In the genomic region with DNA sequence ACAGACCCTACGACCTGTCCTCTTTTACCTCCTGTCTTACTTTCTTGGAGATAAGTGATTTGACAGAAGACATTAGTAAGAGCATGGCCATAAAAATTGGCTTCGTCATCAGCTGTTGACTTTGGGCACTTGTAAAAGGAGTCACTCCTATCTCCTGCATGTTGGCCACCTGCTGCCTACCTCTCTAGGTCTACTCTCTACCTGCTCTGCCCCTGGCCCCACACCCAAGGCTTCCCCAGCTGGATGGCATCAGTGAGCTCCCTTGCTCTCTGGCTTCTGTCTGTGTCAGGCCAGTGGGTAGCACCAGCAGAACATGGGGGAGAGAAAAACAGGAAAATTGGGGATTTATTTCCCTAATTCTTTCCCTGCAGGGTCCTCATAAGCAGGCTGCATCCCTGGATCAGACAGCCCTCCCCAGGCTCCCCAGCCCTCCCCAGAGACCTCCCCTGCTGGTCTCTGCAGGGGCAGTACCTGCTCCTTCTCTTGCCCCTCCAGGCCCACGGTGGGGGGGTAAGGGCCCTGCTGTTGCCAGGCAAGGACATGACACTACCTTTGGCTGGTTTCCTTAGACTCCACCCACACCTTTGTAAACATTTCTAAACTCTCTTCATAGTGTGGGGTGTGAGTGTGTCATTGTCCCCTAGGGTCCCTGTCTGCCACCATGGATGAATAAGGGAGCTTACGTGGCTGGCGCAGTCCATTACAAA, we compare ENCODE assay signal across 20 cellular contexts.
A peak's percentile ranks its signal among the peaks of the same experiment; 100 is the strongest.
DNase-seq lines count a peak whose midpoint lies in the region; ATAC-seq and TF ChIP-seq lines count a peak whose summit lies in the region.
"Had no signal": no experiment of that assay in that cellular context is flagged by ENCODE, and none has a peak within 500 bp of the region (broad histone marks: within the 10 kb centered on the region; RNA-seq: fewer than 3 reads in every experiment).

No MANE protein-coding gene starts in this region.

- DNase-seq in NCI-H2029 (lab: John Stamatoyannopoulos, UW): peak; percentile 13
- DNase-seq in NCI-H2029 treated with DMSO at 0.1 percent for 48 hours (lab: John Stamatoyannopoulos, UW): no peak
- peak; percentile 60 for DNase-seq in NCI-H345 treated with DMSO at 0.1 percent for 48 hours (lab: John Stamatoyannopoulos, UW; ENCODE audit: unreplicated experiment)
- DNase-seq in transverse colon: peak; percentile 58
- no peak for DNase-seq in activated CD4-positive, alpha-beta T cell treated with anti-CD3 and anti-CD28 coated beads, Interleukin-2, amount 10 ng/mL, durations not matched to agents 7 days and 5 days
- DNase-seq: 8988T; BE2C; CD4-positive, alpha-beta T cell; GF-D8; HCEC 1CT; NCI-H1436; NCI-H2081; NCI-H2227 treated with DMSO at 0.1 percent for 48 hours; NCI-H82; PC-9 had no signal

- no peak overlapping the region for H3K4me3 Mint-ChIP-seq in activated CD4-positive, alpha-beta T cell treated with anti-CD3 and anti-CD28 coated beads, Interleukin-2, amount 10 ng/mL, durations not matched to agents 7 days and 5 days
- H3K4me3 Mint-ChIP-seq: CD4-positive, alpha-beta T cell had no signal

- H3K36me3 Mint-ChIP-seq in activated CD4-positive, alpha-beta T cell treated with anti-CD3 and anti-CD28 coated beads, Interleukin-2, amount 10 ng/mL, durations not matched to agents 7 days and 5 days (ENCODE audit: low read depth): no peaks in the 10 kb centered on the region

- no peak overlapping the region for H3K27ac Mint-ChIP-seq in activated CD4-positive, alpha-beta T cell treated with anti-CD3 and anti-CD28 coated beads, Interleukin-2, amount 10 ng/mL, durations not matched to agents 7 days and 5 days
- H3K27ac Mint-ChIP-seq: CD4-positive, alpha-beta T cell had no signal

- peak overlapping the region; percentile 8 to 47 (median 30) for H3K27ac ChIP-seq in transverse colon
- H3K27ac ChIP-seq: PC-9, SJSA1 had no signal

- in situ Hi-C loops in transverse colon (cut with MboI; ENCODE audit: low pct_ligation_motif_present in 1 of 4, low pct_unique_long_range_greater_than_20kb in 1 of 4, low sequenced_read_pairs in 3 of 4): no loop called here

- peaks cover 0 to 11% (median 3%) of the 10 kb centered on the region in 4 donors for H3K4me1 ChIP-seq in transverse colon
- H3K4me1 ChIP-seq: SJSA1 had no signal

- H3K27me3 Mint-ChIP-seq in activated CD4-positive, alpha-beta T cell treated with anti-CD3 and anti-CD28 coated beads, Interleukin-2, amount 10 ng/mL, durations not matched to agents 7 days and 5 days: peaks cover 6% of the 10 kb centered on the region

- H3K4me1 Mint-ChIP-seq in activated CD4-positive, alpha-beta T cell treated with anti-CD3 and anti-CD28 coated beads, Interleukin-2, amount 10 ng/mL, durations not matched to agents 7 days and 5 days: no peaks in the 10 kb centered on the region

- peak; percentile 17 for ATAC-seq in esophagus mucosa
- no peak for ATAC-seq in HG03439 (IDR thresholded peaks at IDR 0.05; ENCODE audit: unreplicated experiment)
- ATAC-seq in HG03139 (IDR thresholded peaks at IDR 0.05; ENCODE audit: unreplicated experiment): no peak
- ATAC-seq: K562 had no signal

- CTCF ChIA-PET in activated CD4-positive, alpha-beta T cell treated with anti-CD3 and anti-CD28 coated beads, Interleukin-2, amount 10 ng/mL, durations not matched to agents 7 days and 5 days (lab: Charles Lee): no interaction called here

- TF ChIP-seq EP300 in transverse colon (IDR thresholded peaks at IDR 0.05; ENCODE audit: low read depth): no peak

- TF ChIP-seq POLR2A in transverse colon (IDR thresholded peaks at IDR 0.05): no peak

- 56% methylated on average over 5 of the region's 5 CpGs; no CpG with 5 or more reads in 1 of the 2 donors for WGBS in transverse colon (ENCODE audit: low coverage in 1 of 2), 2 donors

- intact Hi-C loops in transverse colon (cut with DNase I; ENCODE audit: low total_unique reads): no loop called here

- no peaks in the 10 kb centered on the region for H3K36me3 ChIP-seq in transverse colon
- H3K36me3 ChIP-seq: BE2C, SJSA1 had no signal

- TF ChIP-seq CTCF in transverse colon (IDR thresholded peaks at IDR 0.05): no peak

- H3K27me3 ChIP-seq in transverse colon: no peaks in the 10 kb centered on the region
- H3K27me3 ChIP-seq: BE2C, SJSA1 had no signal

- no peak overlapping the region for H3K4me3 ChIP-seq in transverse colon
- H3K4me3 ChIP-seq: K562, PC-9, SJSA1 had no signal

- H3K9me3 ChIP-seq in transverse colon: no peaks in the 10 kb centered on the region
- H3K9me3 ChIP-seq: BE2C, SJSA1 had no signal

- POLR2A ChIA-PET in activated CD4-positive, alpha-beta T cell treated with anti-CD3 and anti-CD28 coated beads, Interleukin-2, amount 10 ng/mL, durations not matched to agents 7 days and 5 days (lab: Charles Lee): no interaction called here

- no peaks in the 10 kb centered on the region for H3K9me3 Mint-ChIP-seq in activated CD4-positive, alpha-beta T cell treated with anti-CD3 and anti-CD28 coated beads, Interleukin-2, amount 10 ng/mL, durations not matched to agents 7 days and 5 days
- H3K9me3 Mint-ChIP-seq: CD4-positive, alpha-beta T cell had no signal

Comparison
In these comparisons a context has a peak if more than half of its experiments do, and no peak if none do; other contexts are left out.
1. DNase-seq: peak in NCI-H2029 (single experiment), NCI-H345 treated with DMSO at 0.1 percent for 48 hours (single experiment) and transverse colon (single experiment); none in NCI-H2029 treated with DMSO at 0.1 percent for 48 hours (single experiment) and activated CD4-positive, alpha-beta T cell treated with anti-CD3 and anti-CD28 coated beads, Interleukin-2, amount 10 ng/mL, durations not matched to agents 7 days and 5 days (single experiment).